8 cellular contexts compared by ENCODE assay signal in the genomic region with DNA sequence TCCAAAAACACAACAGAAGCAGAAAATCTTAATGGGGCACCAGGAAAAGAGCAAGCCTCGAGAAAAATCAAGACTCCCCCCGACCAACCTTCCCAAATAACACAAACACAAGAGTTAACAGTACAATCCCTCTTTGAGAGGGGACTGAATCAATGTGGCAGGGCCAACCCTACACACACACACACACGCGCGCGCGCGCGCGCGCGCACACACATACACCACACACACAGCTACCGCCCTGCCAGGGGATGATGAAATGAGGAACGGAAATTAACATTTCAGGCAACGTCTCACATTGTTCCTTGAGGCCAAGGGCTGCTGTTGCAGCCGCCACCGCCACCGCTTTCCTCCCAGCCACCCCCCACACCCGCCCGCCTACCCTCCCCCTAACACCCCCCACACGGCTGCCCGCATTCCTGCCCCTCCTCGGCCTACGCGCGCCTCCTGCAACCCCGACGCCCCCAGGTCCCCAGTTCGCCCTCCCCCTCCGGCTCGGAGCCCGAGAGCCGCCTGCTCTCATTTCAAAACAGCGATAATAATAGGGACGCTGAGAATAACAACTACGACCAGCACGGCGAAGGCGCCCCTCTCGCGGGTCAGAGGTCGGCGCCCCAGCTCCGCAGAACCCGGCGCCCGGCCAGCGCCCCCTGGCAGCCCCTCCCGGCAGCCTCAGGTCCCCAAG. TPM values are rescaled to one million over a fixed set of nuclear protein-coding genes. Genes with fewer than 3 reads are reported as not detected.
DNase-seq lines count a peak whose midpoint lies in the region; ATAC-seq and TF ChIP-seq lines count a peak whose summit lies in the region.

No MANE protein-coding gene starts in this region.

- TF ChIP-seq CTCF in C4-2B (conservative IDR thresholded peaks at IDR 0.05) (no peak; the same call in 1 of the 2 replicates), GM20000 (IDR thresholded peaks at IDR 0.05; ENCODE audit: extremely low read depth, missing control alignments) (no peak), kidney epithelial cell (IDR thresholded peaks at IDR 0.05; ENCODE audit: insufficient read depth, low read length, poor library complexity, severe bottlenecking) (no peak)

- peak overlapping the region; percentile 78 for H3K4me3 ChIP-seq in kidney epithelial cell (ENCODE audit: low read depth, low read length)

- ATAC-seq in HG03108 (IDR thresholded peaks at IDR 0.05; ENCODE audit: unreplicated experiment): no peak

- H3K36me3 ChIP-seq in kidney epithelial cell (ENCODE audit: control insufficient read depth, insufficient read depth, low read length): no peaks in the 10 kb centered on the region

- DNase-seq in GM20000 (ENCODE audit: low spot score): peak; percentile 79
- peak; percentile 53 for DNase-seq in NCI-H2196 (lab: John Stamatoyannopoulos, UW; ENCODE audit: unreplicated experiment)
- DNase-seq in activated CD4-positive, alpha-beta T cell treated with anti-CD3 and anti-CD28 coated beads for 1 hour: peak; percentile 71
- DNase-seq in cerebellum (ENCODE audit: low spot score): peak; percentile 43
- peak; percentile 80 for DNase-seq in kidney epithelial cell (ENCODE audit: low read depth)
- DNase-seq in stimulated activated CD4-positive, alpha-beta T cell treated with anti-CD3 and anti-CD28 coated beads, Interleukin-15, amount 100 ng/mL, for 1 hour (ENCODE audit: low read depth in 1 of 2, low spot score in 1 of 2): peak; percentile 65 to 68

- H3K27ac ChIP-seq in C4-2B: peak overlapping the region; percentile 86

- H3K27me3 ChIP-seq in kidney epithelial cell (ENCODE audit: control insufficient read depth, insufficient read depth, low read length): no peaks in the 10 kb centered on the region

RNA-seq across cellular contexts. Expression of gene ANKRD11, which starts 1.2 kb away (rescaled TPM):
- 49.4 TPM for total RNA-seq in cerebellum
- total RNA-seq in kidney epithelial cell: 133 and 171 TPM in 2 replicates

RNA-seq across cellular contexts. Expression of gene SPG7, which starts 19.0 kb away (rescaled TPM):
- total RNA-seq in cerebellum: 102 TPM
- total RNA-seq in kidney epithelial cell: 126 and 144 TPM in 2 replicates
